Comparison of ENCODE assay signal across 8 cellular contexts in genomic region chr2:189685540-189686229, GRCh38. TPM values are rescaled to one million over a fixed set of nuclear protein-coding genes. Genes with fewer than 3 reads are reported as not detected.
DNase-seq lines count a peak whose midpoint lies in the region; ATAC-seq, FAIRE-seq and TF ChIP-seq lines count a peak whose summit lies in the region.
"Had no signal": no experiment of that assay in that cellular context is flagged by ENCODE, and none has a peak within 500 bp of the region (broad histone marks: within the 10 kb centered on the region; RNA-seq: fewer than 3 reads in every experiment).

No MANE protein-coding gene starts in this region.

- no peak for TF ChIP-seq CTCF in mammary epithelial cell (conservative IDR thresholded peaks at IDR 0.05 in 1 of 2, IDR thresholded peaks at IDR 0.05 in 1 of 2; ENCODE audit: extremely low read depth in 1 of 2, insufficient read depth in 1 of 2, low read depth in 1 of 2, low read length in 2 of 2)

- H3K9me3 ChIP-seq in mammary epithelial cell (replicated peaks; ENCODE audit: insufficient read depth, low read length): no peaks in the 10 kb centered on the region
- no peaks in the 10 kb centered on the region for H3K9me3 ChIP-seq in small intestine (ENCODE audit: control insufficient read depth, low read depth)

- dilution Hi-C loops in mammary epithelial cell (cut with HindIII; ENCODE audit: low sequenced_read_pairs): no loop called here

- H3K27ac ChIP-seq in mammary epithelial cell (ENCODE audit: insufficient read depth, low read depth, low read length) (no peak overlapping the region), small intestine (ENCODE audit: low read depth in 1 of 2, low read length in 1 of 2) (no peak overlapping the region)

- peaks cover 16% of the 10 kb centered on the region for H3K4me1 Mint-ChIP-seq in activated CD8-positive, alpha-beta memory T cell treated with anti-CD3 and anti-CD28 coated beads, Interleukin-2, amount 10 ng/mL, durations not matched to agents 7 days and 5 days

- H3K27me3 Mint-ChIP-seq in activated CD8-positive, alpha-beta memory T cell treated with anti-CD3 and anti-CD28 coated beads, Interleukin-2, amount 10 ng/mL, durations not matched to agents 7 days and 5 days: no peaks in the 10 kb centered on the region
- H3K27me3 Mint-ChIP-seq: naive thymus-derived CD4-positive, alpha-beta T cell had no signal

- H3K4me3 Mint-ChIP-seq in activated CD8-positive, alpha-beta memory T cell treated with anti-CD3 and anti-CD28 coated beads, Interleukin-2, amount 10 ng/mL, durations not matched to agents 7 days and 5 days: no peak overlapping the region
- H3K4me3 Mint-ChIP-seq: naive thymus-derived CD4-positive, alpha-beta T cell had no signal

- peak; percentile 67 for ATAC-seq in GM21528 (IDR thresholded peaks at IDR 0.05; ENCODE audit: low FRiP score, unreplicated experiment)
- no peak for ATAC-seq in activated CD8-positive, alpha-beta memory T cell treated with anti-CD3 and anti-CD28 coated beads, Interleukin-2, amount 10 ng/mL, durations not matched to agents 7 days and 5 days
- ATAC-seq: naive thymus-derived CD4-positive, alpha-beta T cell had no signal

- H2AFZ ChIP-seq in mammary epithelial cell (ENCODE audit: low read depth, low read length): no peak overlapping the region

- H4K20me1 ChIP-seq in mammary epithelial cell (ENCODE audit: insufficient read depth, low read length): no peaks in the 10 kb centered on the region

- 88% methylated on average over 2 of the region's 2 CpGs for WGBS in mammary epithelial cell (ENCODE audit: low coverage, missing lambda C conversion rate)
- WGBS in small intestine, 3 donors: 72 to 74% (median 73%) methylated on average over 2 of the region's 2 CpGs

- H3K27ac Mint-ChIP-seq in activated CD8-positive, alpha-beta memory T cell treated with anti-CD3 and anti-CD28 coated beads, Interleukin-2, amount 10 ng/mL, durations not matched to agents 7 days and 5 days: no peak overlapping the region

- FAIRE-seq in small intestine (lab: Jason Lieb, UNC): no peak

- peak in 63 of 76 experiments; percentile 7 to 69 (median 38) for DNase-seq in HUDEP-2 (lab: John Stamatoyannopoulos, UW; ENCODE audit: unreplicated experiment in 76 of 76)
- DNase-seq in mammary epithelial cell: peak; percentile 53
- peak; percentile 11 for DNase-seq in small intestine
- no peak for DNase-seq in activated CD8-positive, alpha-beta memory T cell treated with anti-CD3 and anti-CD28 coated beads, Interleukin-2, amount 10 ng/mL, durations not matched to agents 7 days and 5 days
- no peak for DNase-seq in stimulated activated CD4-positive, alpha-beta T cell treated with anti-CD3 and anti-CD28 coated beads, Interleukin-2, amount 100 ng/mL, for 24 hours
- DNase-seq in stimulated activated naive CD4-positive, alpha-beta T cell (lab: John Stamatoyannopoulos, UW): no peak
- DNase-seq: naive thymus-derived CD4-positive, alpha-beta T cell had no signal

- H3K4me2 ChIP-seq in mammary epithelial cell (ENCODE audit: insufficient read depth, low read depth, low read length): no peak overlapping the region

- BruUV-seq in mammary epithelial cell (replicated peaks; lab: Mats Ljungman, UMichigan): no TSS peak

- CTCF ChIA-PET in mammary epithelial cell (lab: Charles Lee; ENCODE audit: low non-redundant PET): no interaction called here
- CTCF ChIA-PET in activated CD8-positive, alpha-beta memory T cell treated with anti-CD3 and anti-CD28 coated beads, Interleukin-2, amount 10 ng/mL, durations not matched to agents 7 days and 5 days (lab: Charles Lee): interaction anchor here (1.2 to 2.0 kb wide), 3 partner anchors 9 to 13 kb away, joined by 4 to 6 read pairs (median 5); partner anchors contain the start of gene ANKAR

- no peak overlapping the region for H3K9ac ChIP-seq in mammary epithelial cell (ENCODE audit: insufficient read depth, low read length)

- H3K27me3 ChIP-seq in mammary epithelial cell (ENCODE audit: insufficient read depth, low read length): no peaks in the 10 kb centered on the region
- no peaks in the 10 kb centered on the region for H3K27me3 ChIP-seq in small intestine (ENCODE audit: control insufficient read depth in 2 of 2, insufficient read depth in 2 of 2, low read length in 2 of 2)

- H3K36me3 Mint-ChIP-seq in activated CD8-positive, alpha-beta memory T cell treated with anti-CD3 and anti-CD28 coated beads, Interleukin-2, amount 10 ng/mL, durations not matched to agents 7 days and 5 days: peaks cover 8% of the 10 kb centered on the region

- H3K79me2 ChIP-seq in mammary epithelial cell (ENCODE audit: insufficient read depth, low read length): no peaks in the 10 kb centered on the region

- H3K36me3 ChIP-seq in mammary epithelial cell (ENCODE audit: insufficient read depth, low read length) (no peaks in the 10 kb centered on the region), small intestine (ENCODE audit: control insufficient read depth in 2 of 2, insufficient read depth in 2 of 2, low read length in 2 of 2) (no peaks in the 10 kb centered on the region)

- in situ Hi-C loops in mammary epithelial cell (cut with MboI; ENCODE audit: low sequenced_read_pairs in 2 of 2): no loop called here

- H3K4me1 ChIP-seq in mammary epithelial cell (ENCODE audit: insufficient read depth, low read length): peaks cover 15% of the 10 kb centered on the region
- no peaks in the 10 kb centered on the region for H3K4me1 ChIP-seq in small intestine (ENCODE audit: control insufficient read depth in 2 of 2, insufficient read depth in 1 of 2, low read depth in 1 of 2, low read length in 1 of 2)

- intact Hi-C loops in mammary epithelial cell (cut with micrococcal nuclease): no loop called here

- H3K9me3 Mint-ChIP-seq in activated CD8-positive, alpha-beta memory T cell treated with anti-CD3 and anti-CD28 coated beads, Interleukin-2, amount 10 ng/mL, durations not matched to agents 7 days and 5 days (ENCODE audit: low read depth): no peaks in the 10 kb centered on the region

- H3K4me3 ChIP-seq in mammary epithelial cell (replicated peaks in 1 of 3; ENCODE audit: insufficient read depth in 1 of 3, low read depth in 2 of 3, low read length in 3 of 3): no peak overlapping the region
- H3K4me3 ChIP-seq in small intestine (ENCODE audit: low read depth in 1 of 2, low read length in 2 of 2): no peak overlapping the region

RNA-seq across cellular contexts. Expression of gene ANKAR, which starts 11.2 kb away (rescaled TPM):
- total RNA-seq in mammary epithelial cell: 1 to 10 TPM; 2.5 to 6.7 TPM
- polyA plus RNA-seq in mammary epithelial cell (0.42 TPM), small intestine (1 to 10 TPM in 1 of 3 donors, under 1 TPM in 2; 0.45 to 1.5 (median 0.81) TPM)
- not detected for polyA minus RNA-seq in mammary epithelial cell
- total RNA-seq in activated CD8-positive, alpha-beta memory T cell treated with anti-CD3 and anti-CD28 coated beads, Interleukin-2, amount 10 ng/mL, durations not matched to agents 7 days and 5 days: 1 to 10 TPM; 4.8 to 9.3 TPM

RNA-seq across cellular contexts. Expression of gene ASNSD1, which starts 24.4 kb away (rescaled TPM):
- 10 to 100 TPM; 24.2 to 43.3 TPM for total RNA-seq in mammary epithelial cell
- polyA plus RNA-seq in mammary epithelial cell: 19.1 TPM
- polyA minus RNA-seq in mammary epithelial cell: 26.2 TPM
- 10 to 100 TPM; 27.5 to 38.2 (median 32.4) TPM for polyA plus RNA-seq in small intestine
- 10 to 100 TPM; 30.7 to 39.1 TPM for total RNA-seq in activated CD8-positive, alpha-beta memory T cell treated with anti-CD3 and anti-CD28 coated beads, Interleukin-2, amount 10 ng/mL, durations not matched to agents 7 days and 5 days

Comparison
In these comparisons a context has a peak if more than half of its experiments do, and no peak if none do; other contexts are left out.
1. DNase-seq: peak in HUDEP-2 (63 of 76), mammary epithelial cell (single experiment) and small intestine (single experiment); none in activated CD8-positive, alpha-beta memory T cell treated with anti-CD3 and anti-CD28 coated beads, Interleukin-2, amount 10 ng/mL, durations not matched to agents 7 days and 5 days (single experiment), stimulated activated CD4-positive, alpha-beta T cell treated with anti-CD3 and anti-CD28 coated beads, Interleukin-2, amount 100 ng/mL, for 24 hours (0 of 2) and stimulated activated naive CD4-positive, alpha-beta T cell (0 of 6).